ENCODE assay signal across 28 cellular contexts in genomic region chr17:67733371-67733770, GRCh38. TPM values are rescaled to one million over a fixed set of nuclear protein-coding genes. Genes with fewer than 3 reads are reported as not detected.
DNase-seq lines count a peak whose midpoint lies in the region; ATAC-seq and TF ChIP-seq lines count a peak whose summit lies in the region.
"Had no signal": no experiment of that assay in that cellular context is flagged by ENCODE, and none has a peak within 500 bp of the region (broad histone marks: within the 10 kb centered on the region; RNA-seq: fewer than 3 reads in every experiment).

No MANE protein-coding gene starts in this region.

- no peak overlapping the region for H3K4me3 ChIP-seq in HUES64 (ENCODE audit: low read length)
- H3K4me3 ChIP-seq: A549, dorsolateral prefrontal cortex, mucosa of descending colon, upper lobe of right lung had no signal

- peak overlapping the region; percentile 8 for H3K27ac Mint-ChIP-seq in activated T-cell treated with anti-CD3 and anti-CD28 coated beads, Interleukin-2, amount 50 U/mL, for 24 hours
- H3K27ac Mint-ChIP-seq in central memory CD8-positive, alpha-beta T cell (ENCODE audit: low read depth), result peak overlapping the region; percentile 6
- H3K27ac Mint-ChIP-seq in neural crest cell (ENCODE audit: unreplicated experiment), result peak overlapping the region; percentile 87
- H3K27ac Mint-ChIP-seq: B cell, progenitor cell of endocrine pancreas had no signal

- H3K9me3 Mint-ChIP-seq in activated T-cell treated with anti-CD3 and anti-CD28 coated beads, Interleukin-2, amount 50 U/mL, for 24 hours, result no peaks in the 10 kb centered on the region
- no peaks in the 10 kb centered on the region for H3K9me3 Mint-ChIP-seq in activated T-cell treated with anti-CD3 and anti-CD28 coated beads, Interleukin-2, amount 50 U/mL, for 4 hours
- H3K9me3 Mint-ChIP-seq in central memory CD8-positive, alpha-beta T cell, result no peaks in the 10 kb centered on the region
- H3K9me3 Mint-ChIP-seq in neural crest cell, result peaks cover 4% of the 10 kb centered on the region

- no peaks in the 10 kb centered on the region for H3K27me3 ChIP-seq in HUES64 (ENCODE audit: insufficient read depth, low read length)
- H3K27me3 ChIP-seq: dorsolateral prefrontal cortex, upper lobe of right lung had no signal

- H3K36me3 ChIP-seq in HUES64 (ENCODE audit: insufficient read depth, low read length), result peaks cover 88% of the 10 kb centered on the region

- H3K4me3 Mint-ChIP-seq in activated T-cell treated with anti-CD3 and anti-CD28 coated beads, Interleukin-2, amount 50 U/mL, for 24 hours, result no peak overlapping the region
- no peak overlapping the region for H3K4me3 Mint-ChIP-seq in activated T-cell treated with anti-CD3 and anti-CD28 coated beads, Interleukin-2, amount 50 U/mL, for 4 hours
- no peak overlapping the region for H3K4me3 Mint-ChIP-seq in central memory CD8-positive, alpha-beta T cell
- peak overlapping the region; percentile 5 for H3K4me3 Mint-ChIP-seq in neural crest cell
- H3K4me3 Mint-ChIP-seq: B cell had no signal

- H3K36me3 Mint-ChIP-seq in activated T-cell treated with anti-CD3 and anti-CD28 coated beads, Interleukin-2, amount 50 U/mL, for 24 hours (ENCODE audit: low read depth), result peaks cover 94% of the 10 kb centered on the region
- H3K36me3 Mint-ChIP-seq in activated T-cell treated with anti-CD3 and anti-CD28 coated beads, Interleukin-2, amount 50 U/mL, for 4 hours (ENCODE audit: insufficient read depth), result peaks cover 60% of the 10 kb centered on the region
- peaks cover 81% of the 10 kb centered on the region for H3K36me3 Mint-ChIP-seq in central memory CD8-positive, alpha-beta T cell (ENCODE audit: insufficient read depth)
- H3K36me3 Mint-ChIP-seq in neural crest cell (ENCODE audit: low read depth), result peaks cover 49% of the 10 kb centered on the region

- H3K9me3 ChIP-seq in HUES64 (ENCODE audit: insufficient read depth, low read depth, low read length), result no peaks in the 10 kb centered on the region
- H3K9me3 ChIP-seq: Caco-2, mucosa of descending colon, upper lobe of right lung had no signal

- peaks cover 32% of the 10 kb centered on the region for H3K4me1 Mint-ChIP-seq in activated T-cell treated with anti-CD3 and anti-CD28 coated beads, Interleukin-2, amount 50 U/mL, for 24 hours (ENCODE audit: low read depth)
- peaks cover 27% of the 10 kb centered on the region for H3K4me1 Mint-ChIP-seq in activated T-cell treated with anti-CD3 and anti-CD28 coated beads, Interleukin-2, amount 50 U/mL, for 4 hours (ENCODE audit: low read depth)
- peaks cover 28% of the 10 kb centered on the region for H3K4me1 Mint-ChIP-seq in central memory CD8-positive, alpha-beta T cell
- peaks cover 14% of the 10 kb centered on the region for H3K4me1 Mint-ChIP-seq in neural crest cell

- WGBS in HUES64, result 43% methylated on average over 2 of the region's 2 CpGs

- no peak for ATAC-seq in activated T-cell treated with anti-CD3 and anti-CD28 coated beads, Interleukin-2, amount 50 U/mL, for 4 hours
- ATAC-seq in central memory CD8-positive, alpha-beta T cell (replicated peaks; ENCODE audit: extremely low read depth, poor library complexity, severe bottlenecking), result no peak
- ATAC-seq in GM21723 (IDR thresholded peaks at IDR 0.05; ENCODE audit: unreplicated experiment), result no peak
- ATAC-seq: A549; activated CD4-positive, CD25-positive, alpha-beta regulatory T cell treated with anti-CD3 and anti-CD28 coated beads, Interleukin-2, amount 50 U/mL, for 24 hours; left ventricle myocardium superior; mucosa of descending colon; SK-N-SH treated with all-trans-retinoic acid at 6 μM for 48 hours; upper lobe of right lung had no signal

- peak overlapping the region; percentile 93 for H3K27ac ChIP-seq in HUES64 (ENCODE audit: low read depth, low read length)
- H3K27ac ChIP-seq: A549, dorsolateral prefrontal cortex, epithelial cell of prostate, RWPE1, upper lobe of right lung had no signal

- DNase-seq in activated T-cell treated with anti-CD3 and anti-CD28 coated beads, Interleukin-2, amount 50 U/mL, for 24 hours, result no peak
- DNase-seq in activated T-cell treated with anti-CD3 and anti-CD28 coated beads, Interleukin-2, amount 50 U/mL, for 4 hours, result no peak
- DNase-seq in central memory CD8-positive, alpha-beta T cell (ENCODE audit: low spot score in 2 of 2), result no peak
- DNase-seq in neural crest cell (ENCODE audit: low read depth, low spot score) (no peak), kidney glomerular epithelial cell (lab: John Stamatoyannopoulos, UW) (no peak), cerebellar cortex (ENCODE audit: low spot score) (no peak)
- DNase-seq: activated effector memory CD4-positive, alpha-beta T cell treated with anti-CD3 and anti-CD28 coated beads, Interleukin-2, amount 50 U/mL, for 16 hours; Caco-2; central memory CD4-positive, alpha-beta T cell; DND-41; dorsolateral prefrontal cortex; left ventricle myocardium superior; mucosa of descending colon; NCI-H1105; NCI-H2081 treated with DMSO at 0.1 percent for 48 hours; NCI-H510A treated with DMSO at 0.1 percent for 48 hours; stimulated activated CD8-positive, alpha-beta memory T cell treated with anti-CD3 and anti-CD28 coated beads, Interleukin-4, amount 100 ng/mL, for 48 hours; T1000; upper lobe of right lung had no signal

- H3K9ac ChIP-seq in HUES64 (ENCODE audit: low read depth, low read length), result peak overlapping the region; percentile 57

- no peak for TF ChIP-seq CTCF in neural crest cell (conservative IDR thresholded peaks at IDR 0.05)

- no peaks in the 10 kb centered on the region for H3K27me3 Mint-ChIP-seq in activated T-cell treated with anti-CD3 and anti-CD28 coated beads, Interleukin-2, amount 50 U/mL, for 24 hours
- H3K27me3 Mint-ChIP-seq in activated T-cell treated with anti-CD3 and anti-CD28 coated beads, Interleukin-2, amount 50 U/mL, for 4 hours (ENCODE audit: low read depth), result no peaks in the 10 kb centered on the region
- no peaks in the 10 kb centered on the region for H3K27me3 Mint-ChIP-seq in central memory CD8-positive, alpha-beta T cell
- H3K27me3 Mint-ChIP-seq in neural crest cell (ENCODE audit: low read depth), result no peaks in the 10 kb centered on the region
- H3K27me3 Mint-ChIP-seq: B cell, progenitor cell of endocrine pancreas had no signal

- H3K4me1 ChIP-seq in HUES64 (ENCODE audit: insufficient read depth, low read length), result peaks cover 22% of the 10 kb centered on the region
- H3K4me1 ChIP-seq: A549, Caco-2, upper lobe of right lung had no signal

RNA-seq across cellular contexts. Expression of gene NOL11, which starts 15.6 kb away (rescaled TPM):
- 100 to 1,000 TPM; 127 to 139 (median 137) TPM for total RNA-seq in activated T-cell treated with anti-CD3 and anti-CD28 coated beads, Interleukin-2, amount 50 U/mL, for 4 hours
- 90.7 TPM for polyA plus RNA-seq in HUES64 (2013, experiment 1 of 2)
- 70.2 TPM for polyA plus RNA-seq in HUES64 (2013, experiment 2 of 2)
- total RNA-seq in neural crest cell, result 82.4 and 88.7 TPM in 2 replicates

Comparison
In these comparisons a context has a peak if more than half of its experiments do, and no peak if none do; other contexts are left out.
1. H3K27ac Mint-ChIP-seq: peak in every context shown above with its lines; median percentile 87 in neural crest cell; 8 in activated T-cell treated with anti-CD3 and anti-CD28 coated beads, Interleukin-2, amount 50 U/mL, for 24 hours; 6 in central memory CD8-positive, alpha-beta T cell.